In genomic region chr2:162113771-162114168, GRCh38 we compare ENCODE assay signal across 1 cellular context.
A peak's percentile ranks its signal among the peaks of the same experiment; 100 is the strongest.
TF ChIP-seq lines count a peak whose summit lies in the region.

No MANE protein-coding gene starts in this region.

TF ChIP-seq in HepG2, 621 proteins besides CTCF, POLR2A, EP300 and RAD21 (continued from another document and continues in another):
- TF ChIP-seq, protein P1, sequence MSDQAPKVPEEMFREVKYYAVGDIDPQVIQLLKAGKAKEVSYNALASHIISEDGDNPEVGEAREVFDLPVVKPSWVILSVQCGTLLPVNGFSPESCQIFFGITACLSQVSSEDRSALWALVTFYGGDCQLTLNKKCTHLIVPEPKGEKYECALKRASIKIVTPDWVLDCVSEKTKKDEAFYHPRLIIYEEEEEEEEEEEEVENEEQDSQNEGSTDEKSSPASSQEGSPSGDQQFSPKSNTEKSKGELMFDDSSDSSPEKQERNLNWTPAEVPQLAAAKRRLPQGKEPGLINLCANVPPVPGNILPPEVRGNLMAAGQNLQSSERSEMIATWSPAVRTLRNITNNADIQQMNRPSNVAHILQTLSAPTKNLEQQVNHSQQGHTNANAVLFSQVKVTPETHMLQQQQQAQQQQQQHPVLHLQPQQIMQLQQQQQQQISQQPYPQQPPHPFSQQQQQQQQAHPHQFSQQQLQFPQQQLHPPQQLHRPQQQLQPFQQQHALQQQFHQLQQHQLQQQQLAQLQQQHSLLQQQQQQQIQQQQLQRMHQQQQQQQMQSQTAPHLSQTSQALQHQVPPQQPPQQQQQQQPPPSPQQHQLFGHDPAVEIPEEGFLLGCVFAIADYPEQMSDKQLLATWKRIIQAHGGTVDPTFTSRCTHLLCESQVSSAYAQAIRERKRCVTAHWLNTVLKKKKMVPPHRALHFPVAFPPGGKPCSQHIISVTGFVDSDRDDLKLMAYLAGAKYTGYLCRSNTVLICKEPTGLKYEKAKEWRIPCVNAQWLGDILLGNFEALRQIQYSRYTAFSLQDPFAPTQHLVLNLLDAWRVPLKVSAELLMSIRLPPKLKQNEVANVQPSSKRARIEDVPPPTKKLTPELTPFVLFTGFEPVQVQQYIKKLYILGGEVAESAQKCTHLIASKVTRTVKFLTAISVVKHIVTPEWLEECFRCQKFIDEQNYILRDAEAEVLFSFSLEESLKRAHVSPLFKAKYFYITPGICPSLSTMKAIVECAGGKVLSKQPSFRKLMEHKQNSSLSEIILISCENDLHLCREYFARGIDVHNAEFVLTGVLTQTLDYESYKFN (CRISPR knock-in tag; conservative IDR thresholded peaks at IDR 0.05) = peak; percentile 58; the same call in 1 of the 2 replicates
- TF ChIP-seq YY1 (IDR thresholded peaks at IDR 0.05; ENCODE audit: insufficient read depth, insufficient replicate concordance, low read depth, low read length) (no peak), SNAPC4 (CRISPR knock-in tag; IDR thresholded peaks at IDR 0.05) (no peak), PCBP2 (optimal IDR thresholded peaks at IDR 0.05; ENCODE audit: low read depth, low read length, poor library complexity, severe bottlenecking) (no peak), ZNF644 (CRISPR knock-in tag; IDR thresholded peaks at IDR 0.05; ENCODE audit: low read depth) (peak; percentile 95), BCL3 (CRISPR knock-in tag; IDR thresholded peaks at IDR 0.05) (no peak), ZNF672 (CRISPR knock-in tag; IDR thresholded peaks at IDR 0.05) (no peak), ZNF326 (CRISPR knock-in tag; IDR thresholded peaks at IDR 0.05; ENCODE audit: borderline replicate concordance) (no peak), ZSCAN9 (CRISPR knock-in tag; IDR thresholded peaks at IDR 0.05; ENCODE audit: borderline replicate concordance) (peak; percentile 98), SKI (IDR thresholded peaks at IDR 0.05; ENCODE audit: partially characterized antibody) (peak; percentile 47), ZNF292 (CRISPR knock-in tag; IDR thresholded peaks at IDR 0.05; ENCODE audit: borderline replicate concordance, low read depth) (peak; percentile 92; the same call in 1 of the 2 replicates), RFX3 (CRISPR knock-in tag; IDR thresholded peaks at IDR 0.05) (peak; percentile 52; the same call in 1 of the 2 replicates), ZNF3 (CRISPR knock-in tag; IDR thresholded peaks at IDR 0.05) (0 out of 2 replicates have a peak, but pooled peaks have one; percentile 36), REPIN1 (CRISPR knock-in tag; IDR thresholded peaks at IDR 0.05; ENCODE audit: borderline replicate concordance, low read depth) (peak; percentile 69; the same call in 1 of the 2 replicates), SMYD3 (CRISPR knock-in tag; IDR thresholded peaks at IDR 0.05) (no peak), KDM3A (CRISPR knock-in tag; IDR thresholded peaks at IDR 0.05; ENCODE audit: low read depth) (0 out of 2 replicates have a peak, but pooled peaks have one; percentile 36), SMAD1 (CRISPR knock-in tag; IDR thresholded peaks at IDR 0.05; ENCODE audit: borderline replicate concordance, low read depth) (no peak), ZBTB44 (CRISPR knock-in tag; IDR thresholded peaks at IDR 0.05) (0 out of 2 replicates have a peak, but pooled peaks have one; percentile 36), NCOR1 (IDR thresholded peaks at IDR 0.05; ENCODE audit: borderline replicate concordance, low read length) (peak; percentile 66; the same call in 1 of the 2 replicates), ZNF333 (CRISPR knock-in tag; IDR thresholded peaks at IDR 0.05; ENCODE audit: borderline replicate concordance) (no peak), ZNF34 (CRISPR knock-in tag; IDR thresholded peaks at IDR 0.05; ENCODE audit: borderline replicate concordance) (peak; percentile 62; the same call in 1 of the 2 replicates), KDM4B (CRISPR knock-in tag; IDR thresholded peaks at IDR 0.05) (0 out of 2 replicates have a peak, but pooled peaks have one; percentile 81), ARID4A (CRISPR knock-in tag; IDR thresholded peaks at IDR 0.05; ENCODE audit: borderline replicate concordance) (peak; percentile 37; the same call in 1 of the 2 replicates)
- TF ChIP-seq, protein P2, sequence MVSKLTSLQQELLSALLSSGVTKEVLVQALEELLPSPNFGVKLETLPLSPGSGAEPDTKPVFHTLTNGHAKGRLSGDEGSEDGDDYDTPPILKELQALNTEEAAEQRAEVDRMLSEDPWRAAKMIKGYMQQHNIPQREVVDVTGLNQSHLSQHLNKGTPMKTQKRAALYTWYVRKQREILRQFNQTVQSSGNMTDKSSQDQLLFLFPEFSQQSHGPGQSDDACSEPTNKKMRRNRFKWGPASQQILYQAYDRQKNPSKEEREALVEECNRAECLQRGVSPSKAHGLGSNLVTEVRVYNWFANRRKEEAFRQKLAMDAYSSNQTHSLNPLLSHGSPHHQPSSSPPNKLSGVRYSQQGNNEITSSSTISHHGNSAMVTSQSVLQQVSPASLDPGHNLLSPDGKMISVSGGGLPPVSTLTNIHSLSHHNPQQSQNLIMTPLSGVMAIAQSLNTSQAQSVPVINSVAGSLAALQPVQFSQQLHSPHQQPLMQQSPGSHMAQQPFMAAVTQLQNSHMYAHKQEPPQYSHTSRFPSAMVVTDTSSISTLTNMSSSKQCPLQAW (CRISPR knock-in tag; IDR thresholded peaks at IDR 0.05) = peak; percentile 23; the same call in 1 of the 2 replicates
- TF ChIP-seq, protein P3, sequence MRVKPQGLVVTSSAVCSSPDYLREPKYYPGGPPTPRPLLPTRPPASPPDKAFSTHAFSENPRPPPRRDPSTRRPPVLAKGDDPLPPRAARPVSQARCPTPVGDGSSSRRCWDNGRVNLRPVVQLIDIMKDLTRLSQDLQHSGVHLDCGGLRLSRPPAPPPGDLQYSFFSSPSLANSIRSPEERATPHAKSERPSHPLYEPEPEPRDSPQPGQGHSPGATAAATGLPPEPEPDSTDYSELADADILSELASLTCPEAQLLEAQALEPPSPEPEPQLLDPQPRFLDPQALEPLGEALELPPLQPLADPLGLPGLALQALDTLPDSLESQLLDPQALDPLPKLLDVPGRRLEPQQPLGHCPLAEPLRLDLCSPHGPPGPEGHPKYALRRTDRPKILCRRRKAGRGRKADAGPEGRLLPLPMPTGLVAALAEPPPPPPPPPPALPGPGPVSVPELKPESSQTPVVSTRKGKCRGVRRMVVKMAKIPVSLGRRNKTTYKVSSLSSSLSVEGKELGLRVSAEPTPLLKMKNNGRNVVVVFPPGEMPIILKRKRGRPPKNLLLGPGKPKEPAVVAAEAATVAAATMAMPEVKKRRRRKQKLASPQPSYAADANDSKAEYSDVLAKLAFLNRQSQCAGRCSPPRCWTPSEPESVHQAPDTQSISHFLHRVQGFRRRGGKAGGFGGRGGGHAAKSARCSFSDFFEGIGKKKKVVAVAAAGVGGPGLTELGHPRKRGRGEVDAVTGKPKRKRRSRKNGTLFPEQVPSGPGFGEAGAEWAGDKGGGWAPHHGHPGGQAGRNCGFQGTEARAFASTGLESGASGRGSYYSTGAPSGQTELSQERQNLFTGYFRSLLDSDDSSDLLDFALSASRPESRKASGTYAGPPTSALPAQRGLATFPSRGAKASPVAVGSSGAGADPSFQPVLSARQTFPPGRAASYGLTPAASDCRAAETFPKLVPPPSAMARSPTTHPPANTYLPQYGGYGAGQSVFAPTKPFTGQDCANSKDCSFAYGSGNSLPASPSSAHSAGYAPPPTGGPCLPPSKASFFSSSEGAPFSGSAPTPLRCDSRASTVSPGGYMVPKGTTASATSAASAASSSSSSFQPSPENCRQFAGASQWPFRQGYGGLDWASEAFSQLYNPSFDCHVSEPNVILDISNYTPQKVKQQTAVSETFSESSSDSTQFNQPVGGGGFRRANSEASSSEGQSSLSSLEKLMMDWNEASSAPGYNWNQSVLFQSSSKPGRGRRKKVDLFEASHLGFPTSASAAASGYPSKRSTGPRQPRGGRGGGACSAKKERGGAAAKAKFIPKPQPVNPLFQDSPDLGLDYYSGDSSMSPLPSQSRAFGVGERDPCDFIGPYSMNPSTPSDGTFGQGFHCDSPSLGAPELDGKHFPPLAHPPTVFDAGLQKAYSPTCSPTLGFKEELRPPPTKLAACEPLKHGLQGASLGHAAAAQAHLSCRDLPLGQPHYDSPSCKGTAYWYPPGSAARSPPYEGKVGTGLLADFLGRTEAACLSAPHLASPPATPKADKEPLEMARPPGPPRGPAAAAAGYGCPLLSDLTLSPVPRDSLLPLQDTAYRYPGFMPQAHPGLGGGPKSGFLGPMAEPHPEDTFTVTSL (CRISPR knock-in tag; IDR thresholded peaks at IDR 0.05; ENCODE audit: borderline replicate concordance) = peak; percentile 66
